In genomic region chr10:75654777-75655176, GRCh38 we compare ENCODE assay signal across 22 cellular contexts.
DNase-seq lines count a peak whose midpoint lies in the region; ATAC-seq and TF ChIP-seq lines count a peak whose summit lies in the region.
"Had no signal": no experiment of that assay in that cellular context is flagged by ENCODE, and none has a peak within 500 bp of the region (broad histone marks: within the 10 kb centered on the region; RNA-seq: fewer than 3 reads in every experiment).

No MANE protein-coding gene starts in this region.

- no peaks in the 10 kb centered on the region for H3K36me3 Mint-ChIP-seq in endothelial cell (ENCODE audit: low read depth, unreplicated experiment)
- H3K36me3 Mint-ChIP-seq in nephron progenitor cell (ENCODE audit: low read depth) = peaks cover 14% of the 10 kb centered on the region
- no peaks in the 10 kb centered on the region for H3K36me3 Mint-ChIP-seq in activated CD8-positive, alpha-beta memory T cell treated with anti-CD3 and anti-CD28 coated beads, Interleukin-2, amount 10 ng/mL, durations not matched to agents 7 days and 5 days
- H3K36me3 Mint-ChIP-seq: CD8-positive, alpha-beta memory T cell had no signal

- H3K27ac Mint-ChIP-seq in endothelial cell (ENCODE audit: unreplicated experiment) (peak overlapping the region; percentile 61), nephron progenitor cell (no peak overlapping the region)
- no peak overlapping the region for H3K27ac Mint-ChIP-seq in activated CD8-positive, alpha-beta memory T cell treated with anti-CD3 and anti-CD28 coated beads, Interleukin-2, amount 10 ng/mL, durations not matched to agents 7 days and 5 days
- H3K27ac Mint-ChIP-seq: CD8-positive, alpha-beta memory T cell had no signal

- BruUV-seq in PC-3 (replicated peaks; lab: Mats Ljungman, UMichigan) = no TSS peak

- peaks cover 2% of the 10 kb centered on the region for H3K27me3 Mint-ChIP-seq in endothelial cell (ENCODE audit: unreplicated experiment)
- H3K27me3 Mint-ChIP-seq in nephron progenitor cell (ENCODE audit: low read depth, poor library complexity) = peaks cover 11% of the 10 kb centered on the region
- peaks cover 3% of the 10 kb centered on the region for H3K27me3 Mint-ChIP-seq in activated CD8-positive, alpha-beta memory T cell treated with anti-CD3 and anti-CD28 coated beads, Interleukin-2, amount 10 ng/mL, durations not matched to agents 7 days and 5 days

- H3K4me3 ChIP-seq in PC-3 (ENCODE audit: low read length) (0 out of 2 replicates have a peak overlapping the region, but pooled peaks have one; percentile 1), left ventricle myocardium inferior (no peak overlapping the region), thoracic aorta (peak overlapping the region; percentile 24)
- H3K4me3 ChIP-seq: BLaER1 treated with 17β-estradiol and CSF1 and Interleukin-3, amounts not matched to agents 10 nM and 100 nM; GM12878 had no signal

- CTCF ChIA-PET in PC-3 (lab: Charles Lee) = interaction anchor here (0.7 to 1.0 kb wide), 4 partner anchors 117 to 253 kb away, joined by 3 to 4 read pairs (median 3); partner anchors contain the start of gene ZNF503
- CTCF ChIA-PET in activated CD8-positive, alpha-beta memory T cell treated with anti-CD3 and anti-CD28 coated beads, Interleukin-2, amount 10 ng/mL, durations not matched to agents 7 days and 5 days (lab: Charles Lee) = no interaction called here

- H3K9me3 Mint-ChIP-seq in endothelial cell (ENCODE audit: unreplicated experiment) = no peaks in the 10 kb centered on the region
- peaks cover 7% of the 10 kb centered on the region for H3K9me3 Mint-ChIP-seq in nephron progenitor cell
- H3K9me3 Mint-ChIP-seq in activated CD8-positive, alpha-beta memory T cell treated with anti-CD3 and anti-CD28 coated beads, Interleukin-2, amount 10 ng/mL, durations not matched to agents 7 days and 5 days (ENCODE audit: low read depth) = no peaks in the 10 kb centered on the region

- peaks cover 7% of the 10 kb centered on the region for H3F3A ChIP-seq in PC-3 (ENCODE audit: low read length, unreplicated experiment)

- intact Hi-C loops in PC-3 (cut with micrococcal nuclease) (loop anchor here (1.0 to 10.0 kb wide), 8 partner anchors 69 to 648 kb away; no protein-coding TSS in a partner anchor), left ventricle myocardium inferior (cut with micrococcal nuclease) (no loop called here)

- no peak overlapping the region for H2AFZ ChIP-seq in PC-3 (ENCODE audit: low read length)

- H3K9ac ChIP-seq in PC-3 (ENCODE audit: low read length) = peak overlapping the region; percentile 12
- H3K9ac ChIP-seq: BLaER1 treated with 17β-estradiol and CSF1 and Interleukin-3, amounts not matched to agents 10 nM and 100 nM had no signal

- H4K20me1 ChIP-seq in PC-3 (ENCODE audit: low read length) = no peaks in the 10 kb centered on the region
- H4K20me1 ChIP-seq: BLaER1 treated with 17β-estradiol and CSF1 and Interleukin-3, amounts not matched to agents 10 nM and 100 nM had no signal

- H3K9me2 ChIP-seq in PC-3 (replicated peaks; ENCODE audit: low read length) = 0 out of 2 replicates have a peak, but pooled peaks cover 5% of the 10 kb centered on the region

- ATAC-seq in PC-3 (no peak), thoracic aorta (ENCODE audit: insufficient number of reproducible peaks, low FRiP score, low read depth) (no peak)
- ATAC-seq in activated CD8-positive, alpha-beta memory T cell treated with anti-CD3 and anti-CD28 coated beads, Interleukin-2, amount 10 ng/mL, durations not matched to agents 7 days and 5 days = no peak
- ATAC-seq: GM12878 had no signal

- no peak for DNase-seq in PC-3
- no peak for DNase-seq in endothelial cell (ENCODE audit: low spot score)
- DNase-seq in left ventricle myocardium inferior = no peak
- DNase-seq in thoracic aorta (ENCODE audit: low spot score) = no peak
- no peak for DNase-seq in GM13977 (ENCODE audit: low spot score)
- no peak for DNase-seq in nephron progenitor cell
- DNase-seq in activated CD8-positive, alpha-beta memory T cell treated with anti-CD3 and anti-CD28 coated beads, Interleukin-2, amount 10 ng/mL, durations not matched to agents 7 days and 5 days = no peak
- DNase-seq: CD8-positive, alpha-beta memory T cell; DMS79; GOT3; KBM-7; MV-4-11; NCI-H1417 treated with DMSO at 0.1 percent for 48 hours; NCI-H1930; NCI-H2171; NCI-H446; NCI-H69; NK-92 treated with Interleukin-12 subunit alpha and Interleukin-12 subunit beta, amount 100 ng/mL, for 24 hours; OCI-M1 had no signal

- TF ChIP-seq CTCF in PC-3 (conservative IDR thresholded peaks at IDR 0.05; ENCODE audit: low read depth, low read length) (no peak), endothelial cell (IDR thresholded peaks at IDR 0.05; ENCODE audit: unreplicated experiment) (no peak), left ventricle myocardium inferior (IDR thresholded peaks at IDR 0.05; ENCODE audit: borderline replicate concordance) (no peak), thoracic aorta (IDR thresholded peaks at IDR 0.05) (no peak), GM13977 (IDR thresholded peaks at IDR 0.05; ENCODE audit: extremely low read depth, insufficient read depth, missing control alignments) (no peak), nephron progenitor cell (IDR thresholded peaks at IDR 0.05) (no peak)

- H3K27me3 ChIP-seq in PC-3 (ENCODE audit: low read length) = peaks cover 25% of the 10 kb centered on the region
- H3K27me3 ChIP-seq in left ventricle myocardium inferior (ENCODE audit: low read depth) = no peaks in the 10 kb centered on the region
- no peaks in the 10 kb centered on the region for H3K27me3 ChIP-seq in thoracic aorta (replicated peaks; ENCODE audit: insufficient read depth)
- H3K27me3 ChIP-seq: BLaER1 treated with 17β-estradiol and CSF1 and Interleukin-3, amounts not matched to agents 10 nM and 100 nM had no signal

- H3K79me2 ChIP-seq in PC-3 (ENCODE audit: low read length) = no peaks in the 10 kb centered on the region

- peak overlapping the region; percentile 78 for H3K27ac ChIP-seq in PC-3 (ENCODE audit: low read length)
- peak overlapping the region; percentile 69 for H3K27ac ChIP-seq in left ventricle myocardium inferior (replicated peaks)
- peak overlapping the region; percentile 70 to 75 for H3K27ac ChIP-seq in thoracic aorta
- H3K27ac ChIP-seq: BLaER1 treated with 17β-estradiol and CSF1 and Interleukin-3, amounts not matched to agents 10 nM and 100 nM; RWPE1 had no signal

- no peak overlapping the region for H3K4me3 Mint-ChIP-seq in endothelial cell (ENCODE audit: unreplicated experiment)
- H3K4me3 Mint-ChIP-seq in nephron progenitor cell = no peak overlapping the region
- H3K4me3 Mint-ChIP-seq in activated CD8-positive, alpha-beta memory T cell treated with anti-CD3 and anti-CD28 coated beads, Interleukin-2, amount 10 ng/mL, durations not matched to agents 7 days and 5 days = no peak overlapping the region
- H3K4me3 Mint-ChIP-seq: CD8-positive, alpha-beta memory T cell had no signal

- peaks cover 21% of the 10 kb centered on the region for H3K4me1 Mint-ChIP-seq in endothelial cell (ENCODE audit: unreplicated experiment)
- H3K4me1 Mint-ChIP-seq in nephron progenitor cell = peaks cover 80% of the 10 kb centered on the region
- H3K4me1 Mint-ChIP-seq in activated CD8-positive, alpha-beta memory T cell treated with anti-CD3 and anti-CD28 coated beads, Interleukin-2, amount 10 ng/mL, durations not matched to agents 7 days and 5 days = no peaks in the 10 kb centered on the region
- H3K4me1 Mint-ChIP-seq: CD8-positive, alpha-beta memory T cell had no signal

- H3K9me3 ChIP-seq in PC-3 (ENCODE audit: low read length) = no peaks in the 10 kb centered on the region
- no peaks in the 10 kb centered on the region for H3K9me3 ChIP-seq in left ventricle myocardium inferior (replicated peaks)
- H3K9me3 ChIP-seq in thoracic aorta = no peaks in the 10 kb centered on the region
- H3K9me3 ChIP-seq: BLaER1 treated with 17β-estradiol and CSF1 and Interleukin-3, amounts not matched to agents 10 nM and 100 nM had no signal

- H3K4me1 ChIP-seq in PC-3 (ENCODE audit: insufficient read depth, low read length) = peaks cover 48% of the 10 kb centered on the region
- peaks cover 40% of the 10 kb centered on the region for H3K4me1 ChIP-seq in left ventricle myocardium inferior
- H3K4me1 ChIP-seq in thoracic aorta (ENCODE audit: control insufficient read depth in 1 of 2, low read depth in 2 of 2) = peaks cover 32 to 86% of the 10 kb centered on the region in 2 donors

- POLR2A ChIA-PET in PC-3 (lab: Charles Lee; ENCODE audit: unreplicated experiment) = no interaction called here

- in situ Hi-C loops in GM13977 (cut with MboI; ENCODE audit: low pct_unique_long_range_greater_than_20kb, low sequenced_read_pairs, unreplicated experiment) = no loop called here

- H3K4me2 ChIP-seq in PC-3 (ENCODE audit: low read length) = peak overlapping the region; percentile 24
- H3K4me2 ChIP-seq: BLaER1 treated with 17β-estradiol and CSF1 and Interleukin-3, amounts not matched to agents 10 nM and 100 nM had no signal

- H3K36me3 ChIP-seq in PC-3 (ENCODE audit: low read depth, low read length) (no peaks in the 10 kb centered on the region), left ventricle myocardium inferior (no peaks in the 10 kb centered on the region), thoracic aorta (no peaks in the 10 kb centered on the region)
- H3K36me3 ChIP-seq: BLaER1 treated with 17β-estradiol and CSF1 and Interleukin-3, amounts not matched to agents 10 nM and 100 nM had no signal
